Comparison of ENCODE assay signal across 22 cellular contexts in the genomic region with DNA sequence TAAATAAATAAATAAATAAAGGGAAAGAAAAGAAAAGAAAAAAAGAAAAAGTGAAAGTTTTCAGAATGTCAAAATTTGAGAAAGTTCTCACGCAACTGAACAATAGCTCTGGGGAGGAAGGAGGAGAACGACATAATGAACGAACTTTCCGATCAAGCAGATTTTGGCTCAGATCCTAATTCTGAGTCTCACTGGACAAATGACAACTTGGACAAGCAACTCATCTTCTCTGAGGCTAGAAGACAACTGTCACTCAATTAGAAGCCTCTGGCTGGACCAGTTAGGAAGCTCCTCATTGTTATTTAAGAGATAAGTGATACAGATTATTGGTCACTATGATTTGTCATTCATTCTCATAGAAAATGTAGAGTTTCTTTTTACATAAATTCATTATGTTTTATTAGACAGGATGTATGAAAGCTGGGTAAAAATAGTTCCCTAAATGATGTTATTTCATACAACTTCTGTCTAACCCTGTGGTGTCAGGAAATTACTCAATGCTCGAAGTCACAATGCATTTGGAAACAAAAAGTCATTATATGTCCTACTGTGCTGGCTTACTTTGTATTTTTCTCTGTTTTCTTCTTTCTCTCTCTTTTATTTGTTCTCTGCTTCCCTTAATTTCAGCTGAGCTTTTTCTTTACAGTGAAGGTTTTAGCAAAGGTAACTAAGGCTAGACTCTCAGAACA. TPM values are rescaled to one million over a fixed set of nuclear protein-coding genes. Genes with fewer than 3 reads are reported as not detected.
DNase-seq lines count a peak whose midpoint lies in the region; ATAC-seq, FAIRE-seq and TF ChIP-seq lines count a peak whose summit lies in the region.
"Had no signal": no experiment of that assay in that cellular context is flagged by ENCODE, and none has a peak within 500 bp of the region (broad histone marks: within the 10 kb centered on the region; RNA-seq: fewer than 3 reads in every experiment).

No MANE protein-coding gene starts in this region.

- intact Hi-C loops in endothelial cell of umbilical vein (cut with micrococcal nuclease): no loop called here

- H3K36me3 ChIP-seq in endothelial cell of umbilical vein (ENCODE audit: control insufficient read depth in 2 of 2, extremely low read depth in 1 of 2, insufficient read depth in 2 of 2, low read length in 2 of 2) (no peaks in the 10 kb centered on the region), osteoblast (ENCODE audit: insufficient read depth, low read length) (no peaks in the 10 kb centered on the region)
- H3K36me3 ChIP-seq: SJSA1 had no signal

- no peak overlapping the region for H3K9ac ChIP-seq in endothelial cell of umbilical vein (replicated peaks; ENCODE audit: extremely low read depth, insufficient read depth, low read length)

- H3K9me1 ChIP-seq in endothelial cell of umbilical vein (replicated peaks; ENCODE audit: control insufficient read depth, extremely low read depth, insufficient read depth, low read length): no peaks in the 10 kb centered on the region

- no peak for TF ChIP-seq POLR2A in endothelial cell of umbilical vein (IDR thresholded peaks at IDR 0.05; ENCODE audit: low read depth, low read length)

- peak overlapping the region; percentile 12 for H3K4me2 ChIP-seq in endothelial cell of umbilical vein (ENCODE audit: insufficient read depth, low read length)
- no peak overlapping the region for H3K4me2 ChIP-seq in osteoblast (ENCODE audit: insufficient read depth, low read length)

- dilution Hi-C loops in endothelial cell of umbilical vein (cut with MboI; ENCODE audit: extremely low pct_ligation_motif_present, low sequenced_read_pairs): no loop called here

- H3K4me1 ChIP-seq in endothelial cell of umbilical vein (ENCODE audit: control insufficient read depth, extremely low read depth, insufficient read depth, low read length) (peaks cover 3% of the 10 kb centered on the region), osteoblast (ENCODE audit: insufficient read depth, low read length) (no peaks in the 10 kb centered on the region)

- FAIRE-seq in endothelial cell of umbilical vein (lab: Jason Lieb, UNC) (peak; percentile 74), D721Med (lab: Jason Lieb, UNC) (no peak)
- FAIRE-seq: GM12878, HTR-8/SVneo had no signal

- ATAC-seq in left lobe of liver (no peak), HG03108 (IDR thresholded peaks at IDR 0.05; ENCODE audit: unreplicated experiment) (no peak)
- ATAC-seq: GM12878, T-cell had no signal

- no peak overlapping the region for H3K27ac ChIP-seq in endothelial cell of umbilical vein (ENCODE audit: insufficient read depth, low read depth, low read length)
- no peak overlapping the region for H3K27ac ChIP-seq in osteoblast (ENCODE audit: low read depth, low read length)
- H3K27ac ChIP-seq: SJSA1 had no signal

- H3K4me3 ChIP-seq in endothelial cell of umbilical vein (replicated peaks in 1 of 3; ENCODE audit: insufficient read depth in 1 of 3, low read depth in 1 of 3, low read length in 3 of 3): no peak overlapping the region
- H3K4me3 ChIP-seq in osteoblast (ENCODE audit: insufficient read depth, low read length): no peak overlapping the region
- H3K4me3 ChIP-seq: GM12878, SJSA1 had no signal

- H3K27me3 ChIP-seq in endothelial cell of umbilical vein (ENCODE audit: control insufficient read depth in 2 of 2, insufficient read depth in 2 of 2, low read length in 2 of 2) (peaks cover 0 to 2% of the 10 kb centered on the region in 2 experiments), osteoblast (ENCODE audit: insufficient read depth, low read length) (no peaks in the 10 kb centered on the region)
- H3K27me3 ChIP-seq: SJSA1 had no signal

- POLR2A ChIA-PET in endothelial cell of umbilical vein (lab: Charles Lee): no interaction called here

- no peak overlapping the region for H2AFZ ChIP-seq in endothelial cell of umbilical vein (ENCODE audit: low read depth, low read length)
- no peak overlapping the region for H2AFZ ChIP-seq in osteoblast (ENCODE audit: low read length)

- BruUV-seq in endothelial cell of umbilical vein (replicated peaks; lab: Mats Ljungman, UMichigan): no TSS peak

- H3K9me3 ChIP-seq in endothelial cell of umbilical vein (replicated peaks; ENCODE audit: control insufficient read depth, insufficient read depth, low read length): no peaks in the 10 kb centered on the region
- no peaks in the 10 kb centered on the region for H3K9me3 ChIP-seq in osteoblast (ENCODE audit: low read depth, low read length)
- H3K9me3 ChIP-seq: SJSA1 had no signal

- CTCF ChIA-PET in endothelial cell of umbilical vein (lab: Charles Lee): interaction anchor here (0.7 to 1.8 kb wide), 3 partner anchors 11 to 460 kb away, joined by 3 to 6 read pairs (median 3); a partner anchor contains a TSS

- H3K79me2 ChIP-seq in endothelial cell of umbilical vein (ENCODE audit: control insufficient read depth, insufficient read depth, low read length): no peaks in the 10 kb centered on the region
- no peaks in the 10 kb centered on the region for H3K79me2 ChIP-seq in osteoblast (ENCODE audit: insufficient read depth, low read length)

- H4K20me1 ChIP-seq in endothelial cell of umbilical vein (replicated peaks; ENCODE audit: control insufficient read depth, extremely low read depth, insufficient read depth, low read length) (no peaks in the 10 kb centered on the region), osteoblast (ENCODE audit: insufficient read depth, low read length) (no peaks in the 10 kb centered on the region)

- TF ChIP-seq CTCF in endothelial cell of umbilical vein (IDR thresholded peaks at IDR 0.05; ENCODE audit: extremely low read depth in 1 of 2, insufficient read depth in 1 of 2, low read depth in 1 of 2, low read length in 2 of 2): no peak
- TF ChIP-seq CTCF in osteoblast (IDR thresholded peaks at IDR 0.05; ENCODE audit: extremely low read depth, low read depth, low read length): no peak
- TF ChIP-seq CTCF in D721Med (IDR thresholded peaks at IDR 0.05; ENCODE audit: insufficient read depth, missing control alignments): no peak

- peak; percentile 8 for DNase-seq in GF-D8 (lab: John Stamatoyannopoulos, UW)
- peak; percentile 6 for DNase-seq in NOMO-1 treated with dmso at 0.1 percent for 144 hours (lab: John Stamatoyannopoulos, UW; ENCODE audit: unreplicated experiment)
- DNase-seq in endothelial cell of umbilical vein (ENCODE audit: low read depth, low spot score): peak; percentile 35
- DNase-seq in osteoblast (ENCODE audit: insufficient read length, low spot score, missing footprints): peak; percentile 41
- DNase-seq in D721Med (ENCODE audit: insufficient read length, low spot score): no peak
- no peak for DNase-seq in left lobe of liver (ENCODE audit: low spot score)
- DNase-seq: DMS53, HCEC 1CT, NCI-H1105 treated with DMSO at 0.1 percent for 48 hours, NCI-H1930, NCI-H2171 treated with DMSO at 0.1 percent for 48 hours, NCI-H510A, NCI-H82, T-cell had no signal

TF ChIP-seq in endothelial cell of umbilical vein, 7 proteins besides CTCF, POLR2A, EP300 and RAD21:
- TF ChIP-seq MYC (IDR thresholded peaks at IDR 0.05; ENCODE audit: low read depth, low read length) (no peak), POLR2AphosphoS5 (IDR thresholded peaks at IDR 0.05; ENCODE audit: insufficient read depth, low read depth, low read length) (no peak), GATA2 (IDR thresholded peaks at IDR 0.05; ENCODE audit: insufficient read depth, insufficient read length, low read depth, low read length) (no peak), FOS (IDR thresholded peaks at IDR 0.05; ENCODE audit: borderline replicate concordance, insufficient read depth, low read length) (no peak), EZH2 (IDR thresholded peaks at IDR 0.05; ENCODE audit: borderline replicate concordance, low read depth, low read length, severe bottlenecking) (no peak), JUN (IDR thresholded peaks at IDR 0.05; ENCODE audit: borderline replicate concordance, insufficient read depth, insufficient read length, low read depth) (no peak)
- TF ChIP-seq, protein P1, sequence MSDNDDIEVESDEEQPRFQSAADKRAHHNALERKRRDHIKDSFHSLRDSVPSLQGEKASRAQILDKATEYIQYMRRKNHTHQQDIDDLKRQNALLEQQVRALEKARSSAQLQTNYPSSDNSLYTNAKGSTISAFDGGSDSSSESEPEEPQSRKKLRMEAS (IDR thresholded peaks at IDR 0.05; ENCODE audit: insufficient read depth, insufficient read length): no peak

RNA-seq across cellular contexts. Expression of a gene that starts 11.1 kb away (rescaled TPM):
- total RNA-seq in endothelial cell of umbilical vein (not detected in 2 replicates), osteoblast (not detected in 2 replicates), left lobe of liver (not detected)
- not detected in 2 replicates for polyA plus RNA-seq in endothelial cell of umbilical vein
- polyA plus RNA-seq in endothelial cell of umbilical vein (2011; cell fraction: cytosol; rRNA removed): not detected in 2 replicates
- not detected in 2 replicates for polyA plus RNA-seq in endothelial cell of umbilical vein (2011; cell fraction: nucleus; rRNA removed)
- polyA plus RNA-seq in endothelial cell of umbilical vein (2012): not detected in 2 replicates
- not detected in 2 replicates for polyA minus RNA-seq in endothelial cell of umbilical vein
- polyA minus RNA-seq in endothelial cell of umbilical vein (2011; cell fraction: cytosol; rRNA and poly(A)+ RNA removed): not detected
- not detected in 2 replicates for polyA minus RNA-seq in endothelial cell of umbilical vein (2011; cell fraction: nucleus; rRNA and poly(A)+ RNA removed)
- total RNA-seq: GM12878, OCI-LY7, RPMI7951, SJSA1, T-cell had no signal
- polyA plus RNA-seq: AG04450, BJ had no signal

RNA-seq across cellular contexts. Expression of a gene that starts 55.6 kb away (rescaled TPM):
- 68.7 and 69.4 TPM in 2 replicates for total RNA-seq in endothelial cell of umbilical vein
- 11.6 and 16.9 TPM in 2 replicates for polyA plus RNA-seq in endothelial cell of umbilical vein
- polyA plus RNA-seq in endothelial cell of umbilical vein (2011; cell fraction: cytosol; rRNA removed): 51.3 and 58.8 TPM in 2 replicates
- 17.3 and 22.5 TPM in 2 replicates for polyA plus RNA-seq in endothelial cell of umbilical vein (2011; cell fraction: nucleus; rRNA removed)
- 54.0 and 88.4 TPM in 2 replicates for polyA plus RNA-seq in endothelial cell of umbilical vein (2012)
- 13.8 and 14.6 TPM in 2 replicates for polyA minus RNA-seq in endothelial cell of umbilical vein
- polyA minus RNA-seq in endothelial cell of umbilical vein (2011; cell fraction: cytosol; rRNA and poly(A)+ RNA removed): 13.0 TPM
- polyA minus RNA-seq in endothelial cell of umbilical vein (2011; cell fraction: nucleus; rRNA and poly(A)+ RNA removed): 3.3 and 4.3 TPM in 2 replicates
- total RNA-seq in osteoblast: 34.8 and 42.3 TPM in 2 replicates
- 20.8 TPM for total RNA-seq in left lobe of liver

RNA-seq across cellular contexts. Expression of a gene that starts 55.6 kb away (rescaled TPM):
- total RNA-seq in endothelial cell of umbilical vein: 27.1 and 34.7 TPM in 2 replicates
- 21.2 and 28.6 TPM in 2 replicates for polyA plus RNA-seq in endothelial cell of umbilical vein
- polyA plus RNA-seq in endothelial cell of umbilical vein (2011; cell fraction: cytosol; rRNA removed): 8.6 and 9.0 TPM in 2 replicates
- 77.3 and 82.2 TPM in 2 replicates for polyA plus RNA-seq in endothelial cell of umbilical vein (2011; cell fraction: nucleus; rRNA removed)
- 8.2 and 8.7 TPM in 2 replicates for polyA plus RNA-seq in endothelial cell of umbilical vein (2012)
- polyA minus RNA-seq in endothelial cell of umbilical vein: 78.3 and 88.7 TPM in 2 replicates
- 17.6 TPM for polyA minus RNA-seq in endothelial cell of umbilical vein (2011; cell fraction: cytosol; rRNA and poly(A)+ RNA removed)
- 167 and 237 TPM in 2 replicates for polyA minus RNA-seq in endothelial cell of umbilical vein (2011; cell fraction: nucleus; rRNA and poly(A)+ RNA removed)
- total RNA-seq in osteoblast: 14.4 and 17.0 TPM in 2 replicates
- total RNA-seq in left lobe of liver: 12.7 TPM

Comparison
In these comparisons a context has a peak if more than half of its experiments do, and no peak if none do; other contexts are left out.
1. DNase-seq: peak in GF-D8 (single experiment), NOMO-1 treated with dmso at 0.1 percent for 144 hours (single experiment), endothelial cell of umbilical vein (single experiment) and osteoblast (single experiment); none in D721Med (single experiment) and left lobe of liver (single experiment).